Comparison of ENCODE assay signal across 22 cellular contexts in the genomic region with DNA sequence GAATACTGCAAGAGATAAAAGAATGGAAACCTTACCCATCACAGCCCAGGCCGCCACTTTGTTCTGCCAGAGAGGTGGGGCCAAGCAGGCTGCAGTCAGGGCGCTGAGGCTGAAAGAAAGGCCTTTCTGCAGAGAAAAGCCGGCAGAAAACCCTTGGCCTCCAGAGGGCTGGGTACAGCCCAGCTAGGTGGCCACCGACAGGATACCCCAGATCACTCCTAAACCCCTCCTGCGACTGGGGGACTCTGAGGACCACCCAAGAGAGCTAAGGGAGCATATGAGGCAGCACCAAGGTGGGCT.
A peak's percentile ranks its signal among the peaks of the same experiment; 100 is the strongest.
DNase-seq lines count a peak whose midpoint lies in the region; ATAC-seq, FAIRE-seq and TF ChIP-seq lines count a peak whose summit lies in the region.
"Had no signal": no experiment of that assay in that cellular context is flagged by ENCODE, and none has a peak within 500 bp of the region (broad histone marks: within the 10 kb centered on the region; RNA-seq: fewer than 3 reads in every experiment).

No MANE protein-coding gene starts in this region.

- TF ChIP-seq POLR2A in HepG2 (IDR thresholded peaks at IDR 0.05; ENCODE audit: insufficient read depth in 1 of 2, low read depth in 2 of 2, low read length in 2 of 2), result no peak; a peak in 1 of 4 replicates

- intact Hi-C loops in Calu3 (cut with micrococcal nuclease; ENCODE audit: unreplicated experiment) (loop anchor here (5.0 kb wide), 3 partner anchors 49 to 169 kb away; no protein-coding TSS in a partner anchor), PC-9 (cut with micrococcal nuclease; ENCODE audit: unreplicated experiment) (loop anchor here (2.0 kb wide), 1 partner anchor 68 kb away; a partner anchor contains a TSS), HepG2 (cut with micrococcal nuclease; ENCODE audit: unreplicated experiment) (loop anchor here (1.0 to 5.0 kb wide), 5 partner anchors 32 to 169 kb away; a partner anchor contains a TSS)

- TF ChIP-seq RAD21 in HepG2 (CRISPR knock-in tag; IDR thresholded peaks at IDR 0.05), result no peak

- H3K36me3 Mint-ChIP-seq in Calu3 (ENCODE audit: insufficient read depth, unreplicated experiment), result peaks cover 49% of the 10 kb centered on the region
- H3K36me3 Mint-ChIP-seq: activated naive CD4-positive, alpha-beta T cell treated with anti-CD3 and anti-CD28 coated beads, Interleukin-2, amount 50 U/mL, for 72 hours had no signal

- peak overlapping the region; percentile 81 for H3K9ac ChIP-seq in HepG2 (ENCODE audit: insufficient read depth, low read depth, low read length)
- H3K9ac ChIP-seq: GM23248, KMS-11 had no signal

- peaks cover 91% of the 10 kb centered on the region for H3K4me1 Mint-ChIP-seq in Calu3 (ENCODE audit: low read depth, unreplicated experiment)

- peak overlapping the region; percentile 77; the same call in 1 of the 2 replicates for H3K27ac ChIP-seq in PC-9
- H3K27ac ChIP-seq in HepG2 (ENCODE audit: extremely low read length, insufficient read depth, low read length), result peak overlapping the region; percentile 87
- H3K27ac ChIP-seq: foreskin keratinocyte, GM23248, KMS-11 had no signal

- POLR2A ChIA-PET in PC-9 (lab: Charles Lee; ENCODE audit: unreplicated experiment), result no interaction called here
- POLR2A ChIA-PET in HepG2 (lab: Yijun Ruan, JAX), result interaction anchor here (1.0 to 4.6 kb wide), 16 partner anchors 8 to 266 kb away, joined by 3 to 96 read pairs (median 5); a partner anchor contains a TSS

- H3K4me3 Mint-ChIP-seq in Calu3 (ENCODE audit: low read depth, unreplicated experiment), result peak overlapping the region; percentile 57
- H3K4me3 Mint-ChIP-seq: activated T-helper 1 cell treated with anti-CD3 and anti-CD28 coated beads, Interleukin-12 subunit alpha, Interleukin-12 subunit beta, Interleukin-2, Interleukin-4 antibody, amounts not matched to agents 30 ng/mL and 10 ng/mL and 1 ng/mL, durations not matched to agents 14 hours and 24 hours and 36 hours had no signal

- in situ Hi-C loops in HepG2 (cut with HindIII; ENCODE audit: extremely low pct_ligation_motif_present, low pct_unique_long_range_greater_than_20kb), result loop anchor here (5.0 kb wide), 1 partner anchor 69 kb away; a partner anchor contains a TSS

- TF ChIP-seq CTCF in Calu3 (IDR thresholded peaks at IDR 0.05; ENCODE audit: unreplicated experiment), result no peak
- TF ChIP-seq CTCF in PC-9 (conservative IDR thresholded peaks at IDR 0.05), result no peak
- TF ChIP-seq CTCF in HepG2 (CRISPR knock-in tag; IDR thresholded peaks at IDR 0.05), result no peak

- no peaks in the 10 kb centered on the region for H3K9me3 Mint-ChIP-seq in Calu3 (ENCODE audit: low read depth, unreplicated experiment)
- H3K9me3 Mint-ChIP-seq: activated naive CD4-positive, alpha-beta T cell treated with anti-CD3 and anti-CD28 coated beads, Interleukin-2, amount 50 U/mL, for 72 hours; activated T-helper 1 cell treated with anti-CD3 and anti-CD28 coated beads, Interleukin-12 subunit alpha, Interleukin-12 subunit beta, Interleukin-2, Interleukin-4 antibody, amounts not matched to agents 30 ng/mL and 10 ng/mL and 1 ng/mL, durations not matched to agents 14 hours and 24 hours and 36 hours had no signal

- H3F3A ChIP-seq in PC-9 (ENCODE audit: insufficient read depth, low read depth), result peaks cover 34% of the 10 kb centered on the region

- H3K27ac Mint-ChIP-seq in Calu3 (ENCODE audit: unreplicated experiment), result peak overlapping the region; percentile 92
- H3K27ac Mint-ChIP-seq: activated naive CD4-positive, alpha-beta T cell treated with anti-CD3 and anti-CD28 coated beads, Interleukin-2, amount 50 U/mL, for 72 hours; activated T-helper 1 cell treated with anti-CD3 and anti-CD28 coated beads, Interleukin-12 subunit alpha, Interleukin-12 subunit beta, Interleukin-2, Interleukin-4 antibody, amounts not matched to agents 30 ng/mL and 10 ng/mL and 1 ng/mL, durations not matched to agents 14 hours and 24 hours and 36 hours had no signal

- no peak overlapping the region for H2AFZ ChIP-seq in PC-9
- H2AFZ ChIP-seq in HepG2 (ENCODE audit: low read length), result no peak overlapping the region
- H2AFZ ChIP-seq: GM23248 had no signal

- 0% methylated on average over 1 of the region's 5 CpGs for WGBS in HepG2 (ENCODE audit: low lambda C conversion rate)

- no peak overlapping the region for H3K4me3 ChIP-seq in PC-9
- peak overlapping the region; percentile 15 to 70 (median 38); a peak in 5 of 6 replicates for H3K4me3 ChIP-seq in HepG2 (replicated peaks in 1 of 3; ENCODE audit: insufficient read depth in 1 of 3, low read depth in 2 of 3, low read length in 3 of 3)
- H3K4me3 ChIP-seq: ascending aorta, GM23248 had no signal

- H3K27me3 ChIP-seq in PC-9 (ENCODE audit: insufficient read depth, low read depth) (no peaks in the 10 kb centered on the region), HepG2 (ENCODE audit: control insufficient read depth in 1 of 2, insufficient read depth in 2 of 2, low read length in 2 of 2) (no peaks in the 10 kb centered on the region)
- H3K27me3 ChIP-seq: ascending aorta had no signal

- CTCF ChIA-PET in Calu3 (lab: Charles Lee), result interaction anchor here (0.9 to 6.6 kb wide), 4 partner anchors 8 to 81 kb away, joined by 3 to 35 read pairs (median 13); no protein-coding TSS in a partner anchor
- CTCF ChIA-PET in PC-9 (lab: Charles Lee), result interaction anchor here (1.0 kb wide), 1 partner anchor 80 kb away, joined by 3 read pairs; no protein-coding TSS in a partner anchor
- CTCF ChIA-PET in HepG2 (lab: Yijun Ruan, JAX; ENCODE audit: low intra/inter-chr PET ratio, low total read pairs), result no interaction called here

- FAIRE-seq in HepG2 (lab: Jason Lieb, UNC), result peak; percentile 50

- H3K4me1 ChIP-seq in PC-9 (replicated peaks; ENCODE audit: insufficient read depth), result peaks cover 42% of the 10 kb centered on the region
- H3K4me1 ChIP-seq in HepG2 (ENCODE audit: insufficient read depth, low read length), result peaks cover 83% of the 10 kb centered on the region

- TF ChIP-seq EP300 in HepG2 (IDR thresholded peaks at IDR 0.05; ENCODE audit: low read depth in 2 of 2, low read length in 2 of 2) (no peak; a peak in 1 of 4 replicates), HepG2 (CRISPR knock-in tag; IDR thresholded peaks at IDR 0.05; ENCODE audit: borderline replicate concordance) (no peak)

- ATAC-seq in HepG2 (peak; percentile 46; the same call in 2 of the 3 replicates), GM19324 (IDR thresholded peaks at IDR 0.05; ENCODE audit: low FRiP score, unreplicated experiment) (no peak)
- ATAC-seq: activated naive CD4-positive, alpha-beta T cell treated with anti-CD3 and anti-CD28 coated beads, Interleukin-2, amount 50 U/mL, for 72 hours; foreskin keratinocyte; right cardiac atrium had no signal

- no TSS peak for BruUV-seq in Calu3 (replicated peaks; lab: Mats Ljungman, UMichigan)
- no TSS peak for BruUV-seq in PC-9 (replicated peaks; lab: Mats Ljungman, UMichigan)
- no TSS peak for BruUV-seq in HepG2 (replicated peaks; lab: Mats Ljungman, UMichigan)

- H3K27me3 Mint-ChIP-seq in Calu3 (ENCODE audit: unreplicated experiment), result no peaks in the 10 kb centered on the region

- H3K4me2 ChIP-seq in PC-9 (peak overlapping the region; percentile 79; the same call in 1 of the 2 replicates), HepG2 (ENCODE audit: low read depth, low read length) (peak overlapping the region; percentile 93)
- H3K4me2 ChIP-seq: KMS-11 had no signal

- DNase-seq in Calu3 (no peak), PC-9 (no peak), HepG2 (ENCODE audit: low spot score) (no peak), retina (peak; percentile 46), hippocampal formation (lab: John Stamatoyannopoulos, UW) (no peak), iPS-NIHi7 (ENCODE audit: extremely low spot score) (no peak), KG1 (lab: John Stamatoyannopoulos, UW) (no peak)
- DNase-seq: activated CD4-positive, alpha-beta T cell treated with anti-CD3 and anti-CD28 coated beads for 4 hours; EL; erythroblast; foreskin keratinocyte; GM23248; NCI-H1930; NCI-H2227 treated with DMSO at 0.1 percent for 48 hours; NCI-H774; right cardiac atrium; SHP77 treated with DMSO at 0.1 percent for 48 hours had no signal

- H4K20me1 ChIP-seq in PC-9 (ENCODE audit: insufficient read depth), result no peaks in the 10 kb centered on the region
- H4K20me1 ChIP-seq in HepG2 (ENCODE audit: insufficient read depth, low read length), result no peaks in the 10 kb centered on the region

- H3K36me3 ChIP-seq in PC-9 (ENCODE audit: low read depth), result no peaks in the 10 kb centered on the region
- no peaks in the 10 kb centered on the region for H3K36me3 ChIP-seq in HepG2 (replicated peaks in 1 of 2; ENCODE audit: control insufficient read depth in 1 of 2, insufficient read depth in 2 of 2, low read length in 2 of 2)
- H3K36me3 ChIP-seq: ascending aorta had no signal

- H3K79me2 ChIP-seq in PC-9 (ENCODE audit: low read depth) (peaks cover 28% of the 10 kb centered on the region; the same call in 1 of the 2 replicates), HepG2 (ENCODE audit: insufficient read depth, low read length) (no peaks in the 10 kb centered on the region)

- H3K9me3 ChIP-seq in PC-9 (ENCODE audit: insufficient read depth, low read depth) (no peaks in the 10 kb centered on the region), HepG2 (ENCODE audit: low read length) (no peaks in the 10 kb centered on the region)
- H3K9me3 ChIP-seq: ascending aorta had no signal

- H3K9me2 ChIP-seq in PC-9 (ENCODE audit: insufficient read depth), result no peaks in the 10 kb centered on the region

TF ChIP-seq in HepG2, 621 proteins besides CTCF, POLR2A, EP300 and RAD21 (continues in another document):
- TF ChIP-seq XRCC5 (optimal IDR thresholded peaks at IDR 0.05; ENCODE audit: low read length) (peak; percentile 68), SOX13 (IDR thresholded peaks at IDR 0.05) (no peak), SOX13 (CRISPR knock-in tag; conservative IDR thresholded peaks at IDR 0.05 in 1 of 2, IDR thresholded peaks at IDR 0.05 in 1 of 2) (peak in 1 of 2 experiments; percentile 65; a peak in 1 of 4 replicates), HHEX (CRISPR knock-in tag; IDR thresholded peaks at IDR 0.05) (no peak), NFIC (IDR thresholded peaks at IDR 0.05; ENCODE audit: low read length) (0 out of 2 replicates have a peak, but pooled peaks have one; percentile 3), FOXA3 (CRISPR knock-in tag; IDR thresholded peaks at IDR 0.05) (0 out of 2 replicates have a peak, but pooled peaks have one; percentile 14), KLF11 (CRISPR knock-in tag; IDR thresholded peaks at IDR 0.05) (no peak), SP5 (CRISPR knock-in tag; IDR thresholded peaks at IDR 0.05; ENCODE audit: borderline replicate concordance, low read depth) (0 out of 2 replicates have a peak, but pooled peaks have one; percentile 16), KDM3A (CRISPR knock-in tag; IDR thresholded peaks at IDR 0.05; ENCODE audit: low read depth) (0 out of 2 replicates have a peak, but pooled peaks have one; percentile 30), PAF1 (CRISPR knock-in tag; IDR thresholded peaks at IDR 0.05) (no peak), IKZF1 (IDR thresholded peaks at IDR 0.05) (no peak), HDAC1 (CRISPR knock-in tag; IDR thresholded peaks at IDR 0.05) (0 out of 2 replicates have a peak, but pooled peaks have one; percentile 40)
